In the genomic region with DNA sequence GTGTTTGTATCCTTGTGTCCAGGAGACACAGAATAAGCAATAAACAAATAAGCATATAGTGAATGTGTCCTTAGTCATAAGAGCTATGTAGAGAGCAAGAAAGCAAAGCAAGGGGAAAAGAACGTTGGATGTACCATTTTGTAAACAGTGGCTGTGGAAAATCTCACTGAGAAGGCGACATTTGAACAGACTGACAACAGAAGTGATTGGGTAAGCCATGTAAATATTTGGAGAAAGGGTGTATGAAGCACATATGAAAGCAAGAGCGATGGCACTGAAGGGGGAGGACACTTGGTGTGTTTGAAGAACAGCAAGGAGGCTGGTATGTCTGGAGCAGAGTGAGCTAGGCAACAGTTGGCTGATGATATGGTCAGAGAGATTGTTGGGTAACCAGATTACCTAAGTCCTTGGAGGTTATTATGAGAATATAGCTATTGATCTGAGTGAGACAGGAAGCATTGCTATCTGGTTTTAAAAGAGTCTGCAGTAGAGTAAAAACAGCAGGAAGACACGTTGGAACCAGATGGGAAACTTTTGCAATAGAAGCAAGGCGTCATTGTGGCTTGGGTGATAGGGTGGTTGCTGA, we compare ENCODE assay signal across 1 cellular context.
TF ChIP-seq lines count a peak whose summit lies in the region.

No MANE protein-coding gene starts in this region.

TF ChIP-seq in HepG2, 621 proteins besides CTCF, POLR2A, EP300 and RAD21 (continued from another document):
- no peak for TF ChIP-seq ZNF343 (CRISPR knock-in tag; IDR thresholded peaks at IDR 0.05)
- 0 out of 2 replicates have a peak, but pooled peaks have one; percentile 27 for TF ChIP-seq YEATS2 (CRISPR knock-in tag; IDR thresholded peaks at IDR 0.05; ENCODE audit: borderline replicate concordance)
- peak; percentile 88 for TF ChIP-seq FOXA3 (CRISPR knock-in tag; IDR thresholded peaks at IDR 0.05)
- TF ChIP-seq SKIL (CRISPR knock-in tag; IDR thresholded peaks at IDR 0.05; ENCODE audit: borderline replicate concordance): peak; percentile 60; the same call in 1 of the 2 replicates
- 0 out of 2 replicates have a peak, but pooled peaks have one; percentile 36 for TF ChIP-seq ZNF205 (CRISPR knock-in tag; IDR thresholded peaks at IDR 0.05)
- peak; percentile 76 for TF ChIP-seq TBL1XR1 (IDR thresholded peaks at IDR 0.05; ENCODE audit: borderline replicate concordance, low read length, partially characterized antibody)
- TF ChIP-seq ZNF451 (CRISPR knock-in tag; IDR thresholded peaks at IDR 0.05): no peak
- TF ChIP-seq SMAD1 (CRISPR knock-in tag; IDR thresholded peaks at IDR 0.05; ENCODE audit: borderline replicate concordance, low read depth): no peak
- no peak for TF ChIP-seq ZFY (CRISPR knock-in tag; IDR thresholded peaks at IDR 0.05)
- peak; percentile 66 for TF ChIP-seq POGZ (CRISPR knock-in tag; IDR thresholded peaks at IDR 0.05)
- 0 out of 2 replicates have a peak, but pooled peaks have one; percentile 38 for TF ChIP-seq RCOR2 (CRISPR knock-in tag; IDR thresholded peaks at IDR 0.05)
- TF ChIP-seq TCF7L2 (IDR thresholded peaks at IDR 0.05; ENCODE audit: low read depth, low read length): no peak
- TF ChIP-seq, protein P1, sequence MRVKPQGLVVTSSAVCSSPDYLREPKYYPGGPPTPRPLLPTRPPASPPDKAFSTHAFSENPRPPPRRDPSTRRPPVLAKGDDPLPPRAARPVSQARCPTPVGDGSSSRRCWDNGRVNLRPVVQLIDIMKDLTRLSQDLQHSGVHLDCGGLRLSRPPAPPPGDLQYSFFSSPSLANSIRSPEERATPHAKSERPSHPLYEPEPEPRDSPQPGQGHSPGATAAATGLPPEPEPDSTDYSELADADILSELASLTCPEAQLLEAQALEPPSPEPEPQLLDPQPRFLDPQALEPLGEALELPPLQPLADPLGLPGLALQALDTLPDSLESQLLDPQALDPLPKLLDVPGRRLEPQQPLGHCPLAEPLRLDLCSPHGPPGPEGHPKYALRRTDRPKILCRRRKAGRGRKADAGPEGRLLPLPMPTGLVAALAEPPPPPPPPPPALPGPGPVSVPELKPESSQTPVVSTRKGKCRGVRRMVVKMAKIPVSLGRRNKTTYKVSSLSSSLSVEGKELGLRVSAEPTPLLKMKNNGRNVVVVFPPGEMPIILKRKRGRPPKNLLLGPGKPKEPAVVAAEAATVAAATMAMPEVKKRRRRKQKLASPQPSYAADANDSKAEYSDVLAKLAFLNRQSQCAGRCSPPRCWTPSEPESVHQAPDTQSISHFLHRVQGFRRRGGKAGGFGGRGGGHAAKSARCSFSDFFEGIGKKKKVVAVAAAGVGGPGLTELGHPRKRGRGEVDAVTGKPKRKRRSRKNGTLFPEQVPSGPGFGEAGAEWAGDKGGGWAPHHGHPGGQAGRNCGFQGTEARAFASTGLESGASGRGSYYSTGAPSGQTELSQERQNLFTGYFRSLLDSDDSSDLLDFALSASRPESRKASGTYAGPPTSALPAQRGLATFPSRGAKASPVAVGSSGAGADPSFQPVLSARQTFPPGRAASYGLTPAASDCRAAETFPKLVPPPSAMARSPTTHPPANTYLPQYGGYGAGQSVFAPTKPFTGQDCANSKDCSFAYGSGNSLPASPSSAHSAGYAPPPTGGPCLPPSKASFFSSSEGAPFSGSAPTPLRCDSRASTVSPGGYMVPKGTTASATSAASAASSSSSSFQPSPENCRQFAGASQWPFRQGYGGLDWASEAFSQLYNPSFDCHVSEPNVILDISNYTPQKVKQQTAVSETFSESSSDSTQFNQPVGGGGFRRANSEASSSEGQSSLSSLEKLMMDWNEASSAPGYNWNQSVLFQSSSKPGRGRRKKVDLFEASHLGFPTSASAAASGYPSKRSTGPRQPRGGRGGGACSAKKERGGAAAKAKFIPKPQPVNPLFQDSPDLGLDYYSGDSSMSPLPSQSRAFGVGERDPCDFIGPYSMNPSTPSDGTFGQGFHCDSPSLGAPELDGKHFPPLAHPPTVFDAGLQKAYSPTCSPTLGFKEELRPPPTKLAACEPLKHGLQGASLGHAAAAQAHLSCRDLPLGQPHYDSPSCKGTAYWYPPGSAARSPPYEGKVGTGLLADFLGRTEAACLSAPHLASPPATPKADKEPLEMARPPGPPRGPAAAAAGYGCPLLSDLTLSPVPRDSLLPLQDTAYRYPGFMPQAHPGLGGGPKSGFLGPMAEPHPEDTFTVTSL (CRISPR knock-in tag; IDR thresholded peaks at IDR 0.05; ENCODE audit: borderline replicate concordance): peak; percentile 61; the same call in 1 of the 2 replicates
- no peak for TF ChIP-seq SOX6 (IDR thresholded peaks at IDR 0.05)
- peak; percentile 80 for TF ChIP-seq SOX6 (CRISPR knock-in tag; IDR thresholded peaks at IDR 0.05)
- TF ChIP-seq ZMYM4 (CRISPR knock-in tag; IDR thresholded peaks at IDR 0.05): peak; percentile 43; the same call in 1 of the 2 replicates
- 0 out of 2 replicates have a peak, but pooled peaks have one; percentile 41 for TF ChIP-seq ZNF12 (CRISPR knock-in tag; IDR thresholded peaks at IDR 0.05)
- peak; percentile 35; the same call in 1 of the 2 replicates for TF ChIP-seq EHMT2 (IDR thresholded peaks at IDR 0.05; ENCODE audit: borderline replicate concordance, low read depth, low read length)
- TF ChIP-seq PPARG (CRISPR knock-in tag; conservative IDR thresholded peaks at IDR 0.05): peak; percentile 76
- 0 out of 2 replicates have a peak, but pooled peaks have one; percentile 34 for TF ChIP-seq ZNF292 (CRISPR knock-in tag; IDR thresholded peaks at IDR 0.05; ENCODE audit: borderline replicate concordance, low read depth)
- TF ChIP-seq ATF4 (CRISPR knock-in tag; IDR thresholded peaks at IDR 0.05): 0 out of 4 replicates have a peak, but pooled peaks of 1 of the 2 experiments have one; percentile 26
- peak; percentile 84 for TF ChIP-seq GATAD2A (CRISPR knock-in tag; IDR thresholded peaks at IDR 0.05)
- TF ChIP-seq HMG20B (CRISPR knock-in tag; conservative IDR thresholded peaks at IDR 0.05): peak; percentile 57; the same call in 1 of the 2 replicates
- peak; percentile 68; the same call in 1 of the 2 replicates for TF ChIP-seq ZNF710 (CRISPR knock-in tag; IDR thresholded peaks at IDR 0.05; ENCODE audit: borderline replicate concordance)
- TF ChIP-seq PITX1 (CRISPR knock-in tag; IDR thresholded peaks at IDR 0.05): 0 out of 2 replicates have a peak, but pooled peaks have one; percentile 27
- TF ChIP-seq ZNF841 (CRISPR knock-in tag; IDR thresholded peaks at IDR 0.05; ENCODE audit: borderline replicate concordance): no peak
- TF ChIP-seq ZFP36L1 (CRISPR knock-in tag; IDR thresholded peaks at IDR 0.05): no peak
- TF ChIP-seq SKI (IDR thresholded peaks at IDR 0.05; ENCODE audit: partially characterized antibody): peak; percentile 86
- peak; percentile 43 for TF ChIP-seq FOSL2 (CRISPR knock-in tag; IDR thresholded peaks at IDR 0.05)
- TF ChIP-seq PREB (CRISPR knock-in tag; IDR thresholded peaks at IDR 0.05): no peak
- no peak for TF ChIP-seq PLRG1 (conservative IDR thresholded peaks at IDR 0.05)
- peak; percentile 64 for TF ChIP-seq BCL6 (CRISPR knock-in tag; IDR thresholded peaks at IDR 0.05)
- TF ChIP-seq NFYC (CRISPR knock-in tag; IDR thresholded peaks at IDR 0.05): no peak
- TF ChIP-seq ZNF557 (CRISPR knock-in tag; IDR thresholded peaks at IDR 0.05): no peak
